Comparison of ENCODE assay signal across 1 cellular context in genomic region chr19:46697142-46697960, GRCh38.
TF ChIP-seq lines count a peak whose summit lies in the region.

No MANE protein-coding gene starts in this region.

TF ChIP-seq in K562, 482 proteins besides CTCF, POLR2A, EP300 and RAD21 (continued from another document and continues in another):
- TF ChIP-seq, protein P1, sequence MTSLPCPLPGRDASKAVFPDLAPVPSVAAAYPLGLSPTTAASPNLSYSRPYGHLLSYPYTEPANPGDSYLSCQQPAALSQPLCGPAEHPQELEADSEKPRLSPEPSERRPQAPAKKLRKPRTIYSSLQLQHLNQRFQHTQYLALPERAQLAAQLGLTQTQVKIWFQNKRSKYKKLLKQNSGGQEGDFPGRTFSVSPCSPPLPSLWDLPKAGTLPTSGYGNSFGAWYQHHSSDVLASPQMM (CRISPR knock-in tag; IDR thresholded peaks at IDR 0.05) = no peak
- TF ChIP-seq, protein P2, sequence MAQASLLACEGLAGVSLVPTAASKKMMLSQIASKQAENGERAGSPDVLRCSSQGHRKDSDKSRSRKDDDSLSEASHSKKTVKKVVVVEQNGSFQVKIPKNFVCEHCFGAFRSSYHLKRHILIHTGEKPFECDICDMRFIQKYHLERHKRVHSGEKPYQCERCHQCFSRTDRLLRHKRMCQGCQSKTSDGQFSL (CRISPR knock-in tag; IDR thresholded peaks at IDR 0.05) = no peak
- TF ChIP-seq, protein P2 (tag; IDR thresholded peaks at IDR 0.05) = no peak
- TF ChIP-seq NUFIP1 (IDR thresholded peaks at IDR 0.05; ENCODE audit: partially characterized antibody) (no peak), ZBTB2 (IDR thresholded peaks at IDR 0.05) (no peak; the same call in 1 of the 2 replicates), ERF (CRISPR knock-in tag; IDR thresholded peaks at IDR 0.05) (no peak), HDAC1 (IDR thresholded peaks at IDR 0.05) (peak in 1 of 2 experiments; percentile 63; a peak in 2 of 4 replicates), ETV5 (CRISPR knock-in tag; IDR thresholded peaks at IDR 0.05; ENCODE audit: low read depth) (no peak), TRIM25 (IDR thresholded peaks at IDR 0.05; ENCODE audit: borderline replicate concordance) (no peak), ZNF24 (IDR thresholded peaks at IDR 0.05) (no peak), TEAD4 (IDR thresholded peaks at IDR 0.05; ENCODE audit: low read length) (no peak), TEAD4 (CRISPR knock-in tag; IDR thresholded peaks at IDR 0.05; ENCODE audit: borderline replicate concordance) (no peak), BCL6 (CRISPR knock-in tag; IDR thresholded peaks at IDR 0.05) (no peak), ZNF354B (CRISPR knock-in tag; IDR thresholded peaks at IDR 0.05) (no peak), XRCC3 (IDR thresholded peaks at IDR 0.05) (no peak), HDAC3 (IDR thresholded peaks at IDR 0.05; ENCODE audit: borderline replicate concordance, partially characterized antibody) (no peak), KHSRP (IDR thresholded peaks at IDR 0.05) (no peak), ZNF143 (CRISPR knock-in tag; IDR thresholded peaks at IDR 0.05) (no peak), FOXM1 (IDR thresholded peaks at IDR 0.05; ENCODE audit: low read depth) (no peak), FOXM1 (CRISPR knock-in tag; IDR thresholded peaks at IDR 0.05; ENCODE audit: low read depth) (no peak), FOS (IDR thresholded peaks at IDR 0.05; ENCODE audit: extremely low read depth, insufficient read length) (no peak), TBL1XR1 (IDR thresholded peaks at IDR 0.05; ENCODE audit: low read length in 2 of 2) (no peak), PBX2 (CRISPR knock-in tag; IDR thresholded peaks at IDR 0.05; ENCODE audit: low read depth) (no peak), PBX2 (tag; conservative IDR thresholded peaks at IDR 0.05; ENCODE audit: low read depth) (no peak), ZNF764 (CRISPR knock-in tag; IDR thresholded peaks at IDR 0.05; ENCODE audit: low read depth) (no peak), CBX1 (IDR thresholded peaks at IDR 0.05; ENCODE audit: low read depth) (no peak), ZBTB9 (CRISPR knock-in tag; IDR thresholded peaks at IDR 0.05) (no peak), NFIX (CRISPR knock-in tag; IDR thresholded peaks at IDR 0.05; ENCODE audit: low read depth) (no peak), MCM7 (IDR thresholded peaks at IDR 0.05) (no peak), MTA3 (IDR thresholded peaks at IDR 0.05; ENCODE audit: borderline replicate concordance) (peak; percentile 14; the same call in 1 of the 2 replicates), HMBOX1 (IDR thresholded peaks at IDR 0.05) (no peak), STAG1 (CRISPR knock-in tag; IDR thresholded peaks at IDR 0.05; ENCODE audit: borderline replicate concordance) (no peak), ZNF75A (CRISPR knock-in tag; IDR thresholded peaks at IDR 0.05) (no peak), SP1 (CRISPR knock-in tag; IDR thresholded peaks at IDR 0.05) (peak; percentile 66), ZNF41 (CRISPR knock-in tag; conservative IDR thresholded peaks at IDR 0.05) (no peak), PHB (CRISPR knock-in tag; IDR thresholded peaks at IDR 0.05) (no peak), SRSF3 (IDR thresholded peaks at IDR 0.05; ENCODE audit: insufficient read depth, low read length) (no peak)
- TF ChIP-seq, protein P3, sequence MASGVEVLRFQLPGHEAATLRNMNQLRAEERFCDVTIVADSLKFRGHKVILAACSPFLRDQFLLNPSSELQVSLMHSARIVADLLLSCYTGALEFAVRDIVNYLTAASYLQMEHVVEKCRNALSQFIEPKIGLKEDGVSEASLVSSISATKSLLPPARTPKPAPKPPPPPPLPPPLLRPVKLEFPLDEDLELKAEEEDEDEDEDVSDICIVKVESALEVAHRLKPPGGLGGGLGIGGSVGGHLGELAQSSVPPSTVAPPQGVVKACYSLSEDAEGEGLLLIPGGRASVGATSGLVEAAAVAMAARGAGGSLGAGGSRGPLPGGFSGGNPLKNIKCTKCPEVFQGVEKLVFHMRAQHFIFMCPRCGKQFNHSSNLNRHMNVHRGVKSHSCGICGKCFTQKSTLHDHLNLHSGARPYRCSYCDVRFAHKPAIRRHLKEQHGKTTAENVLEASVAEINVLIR (CRISPR knock-in tag; IDR thresholded peaks at IDR 0.05) = no peak; the same call in 1 of the 2 replicates
- TF ChIP-seq, protein P4, sequence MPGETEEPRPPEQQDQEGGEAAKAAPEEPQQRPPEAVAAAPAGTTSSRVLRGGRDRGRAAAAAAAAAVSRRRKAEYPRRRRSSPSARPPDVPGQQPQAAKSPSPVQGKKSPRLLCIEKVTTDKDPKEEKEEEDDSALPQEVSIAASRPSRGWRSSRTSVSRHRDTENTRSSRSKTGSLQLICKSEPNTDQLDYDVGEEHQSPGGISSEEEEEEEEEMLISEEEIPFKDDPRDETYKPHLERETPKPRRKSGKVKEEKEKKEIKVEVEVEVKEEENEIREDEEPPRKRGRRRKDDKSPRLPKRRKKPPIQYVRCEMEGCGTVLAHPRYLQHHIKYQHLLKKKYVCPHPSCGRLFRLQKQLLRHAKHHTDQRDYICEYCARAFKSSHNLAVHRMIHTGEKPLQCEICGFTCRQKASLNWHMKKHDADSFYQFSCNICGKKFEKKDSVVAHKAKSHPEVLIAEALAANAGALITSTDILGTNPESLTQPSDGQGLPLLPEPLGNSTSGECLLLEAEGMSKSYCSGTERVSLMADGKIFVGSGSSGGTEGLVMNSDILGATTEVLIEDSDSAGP (CRISPR knock-in tag; IDR thresholded peaks at IDR 0.05) = no peak
- TF ChIP-seq, protein P5, sequence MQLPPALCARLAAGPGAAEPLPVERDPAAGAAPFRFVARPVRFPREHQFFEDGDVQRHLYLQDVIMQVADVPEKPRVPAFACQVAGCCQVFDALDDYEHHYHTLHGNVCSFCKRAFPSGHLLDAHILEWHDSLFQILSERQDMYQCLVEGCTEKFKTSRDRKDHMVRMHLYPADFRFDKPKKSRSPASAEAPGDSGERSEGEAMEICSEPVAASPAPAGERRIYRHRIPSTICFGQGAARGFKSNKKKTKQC (CRISPR knock-in tag; IDR thresholded peaks at IDR 0.05) = no peak
- TF ChIP-seq, protein P6, sequence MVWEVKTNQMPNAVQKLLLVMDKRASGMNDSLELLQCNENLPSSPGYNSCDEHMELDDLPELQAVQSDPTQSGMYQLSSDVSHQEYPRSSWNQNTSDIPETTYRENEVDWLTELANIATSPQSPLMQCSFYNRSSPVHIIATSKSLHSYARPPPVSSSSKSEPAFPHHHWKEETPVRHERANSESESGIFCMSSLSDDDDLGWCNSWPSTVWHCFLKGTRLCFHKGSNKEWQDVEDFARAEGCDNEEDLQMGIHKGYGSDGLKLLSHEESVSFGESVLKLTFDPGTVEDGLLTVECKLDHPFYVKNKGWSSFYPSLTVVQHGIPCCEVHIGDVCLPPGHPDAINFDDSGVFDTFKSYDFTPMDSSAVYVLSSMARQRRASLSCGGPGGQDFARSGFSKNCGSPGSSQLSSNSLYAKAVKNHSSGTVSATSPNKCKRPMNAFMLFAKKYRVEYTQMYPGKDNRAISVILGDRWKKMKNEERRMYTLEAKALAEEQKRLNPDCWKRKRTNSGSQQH (CRISPR knock-in tag; IDR thresholded peaks at IDR 0.05) = no peak
- TF ChIP-seq, protein P7, sequence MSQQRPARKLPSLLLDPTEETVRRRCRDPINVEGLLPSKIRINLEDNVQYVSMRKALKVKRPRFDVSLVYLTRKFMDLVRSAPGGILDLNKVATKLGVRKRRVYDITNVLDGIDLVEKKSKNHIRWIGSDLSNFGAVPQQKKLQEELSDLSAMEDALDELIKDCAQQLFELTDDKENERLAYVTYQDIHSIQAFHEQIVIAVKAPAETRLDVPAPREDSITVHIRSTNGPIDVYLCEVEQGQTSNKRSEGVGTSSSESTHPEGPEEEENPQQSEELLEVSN (IDR thresholded peaks at IDR 0.05; ENCODE audit: borderline replicate concordance in 1 of 2, extremely low read depth in 1 of 2, insufficient read depth in 1 of 2, insufficient read length in 1 of 2, low read depth in 1 of 2, low read length in 1 of 2, poor library complexity in 1 of 2, severe bottlenecking in 1 of 2) = peak; percentile 44 to 49
- TF ChIP-seq, protein P8, sequence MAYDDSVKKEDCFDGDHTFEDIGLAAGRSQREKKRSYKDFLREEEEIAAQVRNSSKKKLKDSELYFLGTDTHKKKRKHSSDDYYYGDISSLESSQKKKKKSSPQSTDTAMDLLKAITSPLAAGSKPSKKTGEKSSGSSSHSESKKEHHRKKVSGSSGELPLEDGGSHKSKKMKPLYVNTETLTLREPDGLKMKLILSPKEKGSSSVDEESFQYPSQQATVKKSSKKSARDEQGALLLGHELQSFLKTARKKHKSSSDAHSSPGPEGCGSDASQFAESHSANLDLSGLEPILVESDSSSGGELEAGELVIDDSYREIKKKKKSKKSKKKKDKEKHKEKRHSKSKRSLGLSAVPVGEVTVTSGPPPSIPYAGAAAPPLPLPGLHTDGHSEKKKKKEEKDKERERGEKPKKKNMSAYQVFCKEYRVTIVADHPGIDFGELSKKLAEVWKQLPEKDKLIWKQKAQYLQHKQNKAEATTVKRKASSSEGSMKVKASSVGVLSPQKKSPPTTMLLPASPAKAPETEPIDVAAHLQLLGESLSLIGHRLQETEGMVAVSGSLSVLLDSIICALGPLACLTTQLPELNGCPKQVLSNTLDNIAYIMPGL (CRISPR knock-in tag; IDR thresholded peaks at IDR 0.05) = no peak; the same call in 1 of the 2 replicates
- TF ChIP-seq, protein P9, sequence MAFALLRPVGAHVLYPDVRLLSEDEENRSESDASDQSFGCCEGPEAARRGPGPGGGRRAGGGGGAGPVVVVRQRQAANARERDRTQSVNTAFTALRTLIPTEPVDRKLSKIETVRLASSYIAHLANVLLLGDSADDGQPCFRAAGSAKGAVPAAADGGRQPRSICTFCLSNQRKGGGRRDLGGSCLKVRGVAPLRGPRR (CRISPR knock-in tag; IDR thresholded peaks at IDR 0.05) = no peak
